ENCODE assay signal across 9 cellular contexts in the genomic region with DNA sequence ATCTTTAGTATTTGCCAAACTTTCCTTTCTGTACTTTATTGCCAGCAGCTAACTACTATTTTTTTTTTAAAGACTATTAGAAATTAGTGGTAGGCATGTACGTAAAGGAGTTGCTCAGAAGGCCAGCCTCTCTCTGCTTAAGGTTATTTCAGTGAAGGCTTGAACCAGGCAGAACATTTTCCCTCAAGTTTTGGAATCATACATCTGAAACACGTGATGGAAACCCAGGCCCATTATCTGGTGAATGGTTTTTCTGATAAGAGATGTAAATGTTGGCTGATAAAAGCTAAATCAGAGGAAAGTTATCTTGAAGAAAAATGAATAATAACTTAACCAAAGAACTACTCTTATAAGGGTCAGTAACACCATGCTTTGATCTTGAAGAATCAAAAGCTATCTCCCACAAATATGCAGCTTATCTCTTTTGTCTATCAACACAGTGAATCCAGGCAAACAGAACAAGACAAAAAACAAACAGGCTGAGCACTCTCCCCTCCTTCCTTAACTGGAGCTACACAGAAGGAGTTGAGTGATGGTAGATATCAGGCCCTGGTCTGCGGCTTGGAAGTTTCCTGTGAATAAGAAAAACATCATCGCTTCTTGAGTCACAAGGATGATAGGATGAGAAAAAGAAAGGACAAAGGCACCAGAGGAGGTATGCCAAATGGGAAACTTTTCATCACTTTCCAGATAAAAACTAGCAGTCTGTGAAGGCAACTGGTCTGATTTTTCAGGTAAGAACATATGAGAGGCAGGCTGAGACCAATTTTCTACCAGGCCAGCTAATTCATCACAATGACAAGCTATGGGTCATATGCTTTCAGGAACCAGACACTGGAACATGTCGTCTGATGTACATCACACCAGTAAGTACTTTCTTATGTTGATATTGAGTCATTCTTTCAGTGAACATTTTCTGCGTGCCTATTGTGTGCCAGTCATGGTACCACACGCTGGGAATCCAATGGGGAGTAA.
DNase-seq lines count a peak whose midpoint lies in the region; ATAC-seq and TF ChIP-seq lines count a peak whose summit lies in the region.
"Had no signal": no experiment of that assay in that cellular context is flagged by ENCODE, and none has a peak within 500 bp of the region (broad histone marks: within the 10 kb centered on the region; RNA-seq: fewer than 3 reads in every experiment).

No MANE protein-coding gene starts in this region.

- no peak for TF ChIP-seq CTCF in RWPE2 (IDR thresholded peaks at IDR 0.05; ENCODE audit: poor library complexity, severe bottlenecking)
- no peak for TF ChIP-seq CTCF in progenitor cell of endocrine pancreas (IDR thresholded peaks at IDR 0.05; ENCODE audit: unreplicated experiment)

- no peaks in the 10 kb centered on the region for H3K27me3 Mint-ChIP-seq in natural killer cell treated with Interleukin-12 subunit alpha and Interleukin-12 subunit beta and Interleukin-15 and Interleukin-18, amount 100 ng/mL, for 72 hours
- H3K27me3 Mint-ChIP-seq in progenitor cell of endocrine pancreas = no peaks in the 10 kb centered on the region

- peaks cover 23% of the 10 kb centered on the region for H3K4me1 ChIP-seq in RWPE2 (ENCODE audit: insufficient read depth, poor library complexity, severe bottlenecking)

- no peaks in the 10 kb centered on the region for H3K9me3 ChIP-seq in RWPE2 (ENCODE audit: severe bottlenecking)

- DNase-seq in EL (peak; percentile 81), RWPE2 (ENCODE audit: low spot score) (no peak), astrocyte of the hippocampus (ENCODE audit: low read depth, low spot score) (peak; percentile 78), DMS79 treated with DMSO at 0.1 percent for 48 hours (lab: John Stamatoyannopoulos, UW) (no peak), NOMO-1 treated with dmso at 0.1 percent for 144 hours (lab: John Stamatoyannopoulos, UW; ENCODE audit: unreplicated experiment) (no peak), progenitor cell of endocrine pancreas (ENCODE audit: low spot score, unreplicated experiment) (no peak), NCI-H2196 treated with DMSO at 0.1 percent for 48 hours (lab: John Stamatoyannopoulos, UW; ENCODE audit: unreplicated experiment) (no peak)
- DNase-seq in natural killer cell treated with Interleukin-12 subunit alpha and Interleukin-12 subunit beta and Interleukin-15 and Interleukin-18, amount 100 ng/mL, for 72 hours (ENCODE audit: low spot score) = no peak
- DNase-seq: NCI-H526 treated with DMSO at 0.1 percent for 48 hours had no signal

- peak overlapping the region; percentile 98 to 99 for H3K27ac Mint-ChIP-seq in natural killer cell treated with Interleukin-12 subunit alpha and Interleukin-12 subunit beta and Interleukin-15 and Interleukin-18, amount 100 ng/mL, for 72 hours
- no peak overlapping the region for H3K27ac Mint-ChIP-seq in progenitor cell of endocrine pancreas

- H3K36me3 ChIP-seq in RWPE2 (ENCODE audit: low read depth) = 0 out of 2 replicates have a peak, but pooled peaks cover 7% of the 10 kb centered on the region

- H3K27ac ChIP-seq in RWPE2 (ENCODE audit: poor library complexity, severe bottlenecking) = peak overlapping the region; percentile 51

- ATAC-seq in RWPE2 (ENCODE audit: low read depth) = peak; percentile 48; the same call in 2 of the 3 replicates
- peak; percentile 62 to 64 for ATAC-seq in natural killer cell treated with Interleukin-12 subunit alpha and Interleukin-12 subunit beta and Interleukin-15 and Interleukin-18, amount 100 ng/mL, for 72 hours

- H3K27me3 ChIP-seq in RWPE2 (ENCODE audit: insufficient read depth, poor library complexity, severe bottlenecking) = no peaks in the 10 kb centered on the region

- peaks cover 6% of the 10 kb centered on the region for H3K36me3 Mint-ChIP-seq in natural killer cell treated with Interleukin-12 subunit alpha and Interleukin-12 subunit beta and Interleukin-15 and Interleukin-18, amount 100 ng/mL, for 72 hours
- H3K36me3 Mint-ChIP-seq in progenitor cell of endocrine pancreas (ENCODE audit: insufficient read depth) = no peaks in the 10 kb centered on the region

- no peak overlapping the region for H3K4me3 ChIP-seq in RWPE2 (ENCODE audit: severe bottlenecking)

- H3K4me3 Mint-ChIP-seq in natural killer cell treated with Interleukin-12 subunit alpha and Interleukin-12 subunit beta and Interleukin-15 and Interleukin-18, amount 100 ng/mL, for 72 hours = peak overlapping the region; percentile 91
- H3K4me3 Mint-ChIP-seq in progenitor cell of endocrine pancreas (ENCODE audit: low read depth) = no peak overlapping the region

- H3K4me1 Mint-ChIP-seq in natural killer cell treated with Interleukin-12 subunit alpha and Interleukin-12 subunit beta and Interleukin-15 and Interleukin-18, amount 100 ng/mL, for 72 hours (ENCODE audit: low read depth in 2 of 2) = peaks cover 46 to 55% of the 10 kb centered on the region in 2 donors
- H3K4me1 Mint-ChIP-seq in progenitor cell of endocrine pancreas (ENCODE audit: low read depth) = peaks cover 9% of the 10 kb centered on the region

- H3K9me3 Mint-ChIP-seq in natural killer cell treated with Interleukin-12 subunit alpha and Interleukin-12 subunit beta and Interleukin-15 and Interleukin-18, amount 100 ng/mL, for 72 hours = peaks cover 6% of the 10 kb centered on the region
- H3K9me3 Mint-ChIP-seq in progenitor cell of endocrine pancreas (ENCODE audit: low read depth) = no peaks in the 10 kb centered on the region

Comparison
In these comparisons a context has a peak if more than half of its experiments do, and no peak if none do; other contexts are left out.
1. DNase-seq: peak in EL (single experiment) and astrocyte of the hippocampus (single experiment); none in RWPE2 (single experiment), natural killer cell treated with Interleukin-12 subunit alpha and Interleukin-12 subunit beta and Interleukin-15 and Interleukin-18, amount 100 ng/mL, for 72 hours (single experiment), DMS79 treated with DMSO at 0.1 percent for 48 hours (single experiment), NOMO-1 treated with dmso at 0.1 percent for 144 hours (single experiment), progenitor cell of endocrine pancreas (single experiment) and NCI-H2196 treated with DMSO at 0.1 percent for 48 hours (single experiment).